In the genomic region with DNA sequence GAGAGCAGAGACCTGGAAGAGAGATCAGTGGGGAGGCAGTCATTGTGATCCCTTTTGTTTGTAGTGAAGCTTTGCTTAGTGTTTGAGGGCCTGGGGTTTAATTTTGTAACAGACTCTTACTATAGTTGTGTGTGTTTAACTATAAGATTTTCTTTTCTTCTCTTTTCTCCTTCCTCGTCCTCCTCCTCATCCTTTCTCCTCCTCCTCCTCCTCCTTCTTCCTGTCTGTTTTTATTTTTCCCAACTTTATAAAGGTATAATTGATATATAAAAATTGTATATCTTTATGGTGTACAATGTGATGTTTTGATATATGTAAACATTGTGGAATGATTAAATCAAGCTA, we compare ENCODE assay signal across 13 cellular contexts.
DNase-seq lines count a peak whose midpoint lies in the region; ATAC-seq and TF ChIP-seq lines count a peak whose summit lies in the region.
"Had no signal": no experiment of that assay in that cellular context is flagged by ENCODE, and none has a peak within 500 bp of the region (broad histone marks: within the 10 kb centered on the region; RNA-seq: fewer than 3 reads in every experiment).

No MANE protein-coding gene starts in this region.

- peaks cover 19% of the 10 kb centered on the region for H4K20me1 ChIP-seq in neural progenitor cell (ENCODE audit: low read depth)

- H3K36me3 ChIP-seq in heart left ventricle: no peaks in the 10 kb centered on the region
- H3K36me3 ChIP-seq in neural progenitor cell: no peaks in the 10 kb centered on the region
- H3K36me3 ChIP-seq in uterus: no peaks in the 10 kb centered on the region

- no peak for TF ChIP-seq POLR2A in heart left ventricle (IDR thresholded peaks at IDR 0.05)
- TF ChIP-seq POLR2A in uterus (IDR thresholded peaks at IDR 0.05): no peak

- no peaks in the 10 kb centered on the region for H3K27me3 ChIP-seq in heart left ventricle
- no peaks in the 10 kb centered on the region for H3K27me3 ChIP-seq in neural progenitor cell
- H3K27me3 ChIP-seq in uterus: no peaks in the 10 kb centered on the region

- H3K79me2 ChIP-seq in neural progenitor cell (ENCODE audit: low read depth): peaks cover 94% of the 10 kb centered on the region

- no peak for ATAC-seq in heart left ventricle
- ATAC-seq in left ventricle myocardium superior: no peak
- ATAC-seq in GM21786 (IDR thresholded peaks at IDR 0.05; ENCODE audit: unreplicated experiment): no peak
- ATAC-seq: activated CD8-positive, alpha-beta memory T cell treated with anti-CD3 and anti-CD28 coated beads, Interleukin-2, amount 10 ng/mL, durations not matched to agents 7 days and 5 days; effector memory CD8-positive, alpha-beta T cell; stimulated activated memory B cell treated with anti-CD40 and anti-IgM and Interleukin-4, amounts not matched to agents 10 μg/mL and 1 μg/mL and 100 μg/mL, for 72 hours had no signal

- H3K27me3 Mint-ChIP-seq in neural progenitor cell (ENCODE audit: insufficient read depth, low read depth): peaks cover 2% of the 10 kb centered on the region
- H3K27me3 Mint-ChIP-seq: effector memory CD8-positive, alpha-beta T cell; stimulated activated memory B cell treated with anti-CD40 and anti-IgM and Interleukin-4, amounts not matched to agents 10 μg/mL and 1 μg/mL and 100 μg/mL, for 72 hours had no signal

- no peak overlapping the region for H2AFZ ChIP-seq in neural progenitor cell (replicated peaks)

- peak overlapping the region; percentile 97 for H3K27ac Mint-ChIP-seq in neural progenitor cell
- H3K27ac Mint-ChIP-seq: activated CD8-positive, alpha-beta memory T cell treated with anti-CD3 and anti-CD28 coated beads, Interleukin-2, amount 10 ng/mL, durations not matched to agents 7 days and 5 days; effector memory CD8-positive, alpha-beta T cell; stimulated activated memory B cell treated with anti-CD40 and anti-IgM and Interleukin-4, amounts not matched to agents 10 μg/mL and 1 μg/mL and 100 μg/mL, for 72 hours had no signal

- peaks cover 5% of the 10 kb centered on the region for H3K36me3 Mint-ChIP-seq in neural progenitor cell
- H3K36me3 Mint-ChIP-seq: activated CD8-positive, alpha-beta memory T cell treated with anti-CD3 and anti-CD28 coated beads, Interleukin-2, amount 10 ng/mL, durations not matched to agents 7 days and 5 days; stimulated activated memory B cell treated with anti-CD40 and anti-IgM and Interleukin-4, amounts not matched to agents 10 μg/mL and 1 μg/mL and 100 μg/mL, for 72 hours had no signal

- H3K4me3 ChIP-seq in heart left ventricle (no peak overlapping the region), neural progenitor cell (no peak overlapping the region), uterus (no peak overlapping the region)

- H3K27ac ChIP-seq in heart left ventricle (peak overlapping the region; percentile 34 to 88 (median 70)), epithelial cell of prostate (peak overlapping the region; percentile 97), neural progenitor cell (peak overlapping the region; percentile 99), uterus (peak overlapping the region; percentile 14 to 71)

- DNase-seq in heart left ventricle: no peak
- no peak for DNase-seq in left ventricle myocardium superior
- DNase-seq in epithelial cell of prostate (ENCODE audit: low read depth, low spot score): no peak
- DNase-seq in neural progenitor cell (ENCODE audit: low spot score): no peak
- DNase-seq in uterus: no peak
- DNase-seq in stimulated activated CD8-positive, alpha-beta memory T cell treated with anti-CD3 and anti-CD28 coated beads, Interleukin-4, amount 100 ng/mL, for 48 hours: no peak
- no peak for DNase-seq in SK-N-DZ (ENCODE audit: low spot score)
- DNase-seq: activated CD8-positive, alpha-beta memory T cell treated with anti-CD3 and anti-CD28 coated beads, Interleukin-2, amount 10 ng/mL, durations not matched to agents 7 days and 5 days; effector memory CD8-positive, alpha-beta T cell; KBM-7; OCI-M1 had no signal

- peak overlapping the region; percentile 70 for H3K4me3 Mint-ChIP-seq in neural progenitor cell
- H3K4me3 Mint-ChIP-seq: activated CD8-positive, alpha-beta memory T cell treated with anti-CD3 and anti-CD28 coated beads, Interleukin-2, amount 10 ng/mL, durations not matched to agents 7 days and 5 days; effector memory CD8-positive, alpha-beta T cell; stimulated activated memory B cell treated with anti-CD40 and anti-IgM and Interleukin-4, amounts not matched to agents 10 μg/mL and 1 μg/mL and 100 μg/mL, for 72 hours had no signal

- peaks cover 51% of the 10 kb centered on the region for H3K4me1 Mint-ChIP-seq in neural progenitor cell

- peak overlapping the region; percentile 68 for H3K4me2 ChIP-seq in neural progenitor cell

- 41 to 72% (median 61%) methylated on average over 1 of the region's 1 CpG for WGBS in heart left ventricle, 4 donors

- H3K9me3 Mint-ChIP-seq in neural progenitor cell: no peaks in the 10 kb centered on the region
- H3K9me3 Mint-ChIP-seq: effector memory CD8-positive, alpha-beta T cell; stimulated activated memory B cell treated with anti-CD40 and anti-IgM and Interleukin-4, amounts not matched to agents 10 μg/mL and 1 μg/mL and 100 μg/mL, for 72 hours had no signal

- H3F3A ChIP-seq in neural progenitor cell (ENCODE audit: low read depth): peaks cover 36% of the 10 kb centered on the region

- peaks cover under 1 to 56% (median 44%) of the 10 kb centered on the region in 12 donors for H3K4me1 ChIP-seq in heart left ventricle
- peaks cover 52% of the 10 kb centered on the region for H3K4me1 ChIP-seq in neural progenitor cell
- peaks cover 6 to 19% of the 10 kb centered on the region in 2 donors for H3K4me1 ChIP-seq in uterus

- intact Hi-C loops in heart left ventricle (cut with DNase I) (loop anchor here in 5 of 10 donors (2.0 to 10.0 kb wide), 3 partner anchors 27 to 51 kb away; no protein-coding TSS in a partner anchor), left ventricle myocardium superior (cut with micrococcal nuclease) (no loop called here), uterus (cut with DNase I; ENCODE audit: low total_unique reads) (no loop called here)

- TF ChIP-seq CTCF in heart left ventricle (IDR thresholded peaks at IDR 0.05): peak in 1 of 12 donors; percentile 3
- TF ChIP-seq CTCF in neural progenitor cell (IDR thresholded peaks at IDR 0.05): no peak
- TF ChIP-seq CTCF in uterus (IDR thresholded peaks at IDR 0.05): no peak

- H3K9ac ChIP-seq in neural progenitor cell: no peak overlapping the region

- H3K9me3 ChIP-seq in heart left ventricle (no peaks in the 10 kb centered on the region), neural progenitor cell (ENCODE audit: low read depth) (no peaks in the 10 kb centered on the region), uterus (no peaks in the 10 kb centered on the region)

Comparison
In these comparisons a context has a peak if more than half of its experiments do, and no peak if none do; other contexts are left out.
1. H3K27ac ChIP-seq: peak in every context shown above with its lines; median percentile 99 in neural progenitor cell; 97 in epithelial cell of prostate; 70 in heart left ventricle; 42 in uterus.